8 cellular contexts compared by ENCODE assay signal in the genomic region with DNA sequence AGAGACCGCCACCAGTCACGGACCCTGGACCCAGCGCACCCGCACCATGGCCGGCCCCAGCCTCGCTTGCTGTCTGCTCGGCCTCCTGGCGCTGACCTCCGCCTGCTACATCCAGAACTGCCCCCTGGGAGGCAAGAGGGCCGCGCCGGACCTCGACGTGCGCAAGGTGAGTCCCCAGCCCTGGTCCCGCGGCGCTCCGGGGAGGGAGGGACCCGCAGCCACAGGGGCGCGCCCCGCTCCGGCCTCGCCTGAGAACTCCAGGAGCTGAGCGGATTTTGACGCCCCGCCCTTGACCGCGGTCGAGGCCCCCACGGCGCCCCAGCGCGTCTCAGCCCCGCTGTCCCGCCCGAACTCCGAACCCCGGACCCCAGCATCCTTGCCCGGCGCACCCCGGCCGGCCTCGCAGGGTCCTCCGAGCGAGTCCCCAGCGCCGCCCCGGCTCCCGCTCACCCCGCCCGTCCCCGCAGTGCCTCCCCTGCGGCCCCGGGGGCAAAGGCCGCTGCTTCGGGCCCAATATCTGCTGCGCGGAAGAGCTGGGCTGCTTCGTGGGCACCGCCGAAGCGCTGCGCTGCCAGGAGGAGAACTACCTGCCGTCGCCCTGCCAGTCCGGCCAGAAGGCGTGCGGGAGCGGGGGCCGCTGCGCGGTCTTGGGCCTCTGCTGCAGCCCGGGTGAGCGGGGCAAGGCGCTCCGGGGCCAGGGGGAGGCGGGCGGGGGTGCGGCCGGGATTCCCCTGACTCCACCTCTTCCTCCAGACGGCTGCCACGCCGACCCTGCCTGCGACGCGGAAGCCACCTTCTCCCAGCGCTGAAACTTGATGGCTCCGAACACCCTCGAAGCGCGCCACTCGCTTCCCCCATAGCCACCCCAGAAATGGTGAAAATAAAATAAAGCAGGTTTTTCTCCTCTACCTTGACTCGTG. TPM values are rescaled to one million over a fixed set of nuclear protein-coding genes. Genes with fewer than 3 reads are reported as not detected.
A peak's percentile ranks its signal among the peaks of the same experiment; 100 is the strongest.
DNase-seq lines count a peak whose midpoint lies in the region; ATAC-seq and TF ChIP-seq lines count a peak whose summit lies in the region.

A gene (plus strand): TSS at position 11 of the 920 bp plus-strand sequence. CDS start 36 bp downstream, at position 47.

- no peak within 1 kb of the TSS for H3K56ac ChIP-seq in IMR-90 (ENCODE audit: extremely low read depth, insufficient read depth, low read length)

- H4K8ac ChIP-seq in IMR-90 (ENCODE audit: low read depth in 2 of 2, low read length in 2 of 2) = no peak within 1 kb of the TSS

- H3K4me2 ChIP-seq in IMR-90 (ENCODE audit: low read depth, low read length) (no peak within 1 kb of the TSS; the same call in 1 of the 2 replicates), MM.1S (ENCODE audit: low read depth, low read length) (no peak within 1 kb of the TSS)

- H3K9me2 ChIP-seq in MM.1S (replicated peaks; ENCODE audit: insufficient read depth, low read length) = no peaks in the 10 kb centered on the region

- H2BK15ac ChIP-seq in IMR-90 (ENCODE audit: low read depth, low read length) = no peak within 1 kb of the TSS

- H2AFZ ChIP-seq in IMR-90 (replicated peaks; ENCODE audit: low read length, poor library complexity) = peak within 1 kb of the TSS; percentile 75
- no peak within 1 kb of the TSS for H2AFZ ChIP-seq in MM.1S (ENCODE audit: low read length)

- H3K36me3 ChIP-seq in IMR-90 (ENCODE audit: control insufficient read depth, insufficient read depth, low read length) (no peaks in the 10 kb centered on the region), MM.1S (replicated peaks; ENCODE audit: insufficient read depth, low read length) (no peaks in the 10 kb centered on the region)

- H3K9me3 ChIP-seq in IMR-90 (ENCODE audit: control insufficient read depth, insufficient read depth, low read length) = no peaks in the 10 kb centered on the region
- H3K9me3 ChIP-seq in right cardiac atrium (ENCODE audit: control insufficient read depth, low read length) = no peaks in the 10 kb centered on the region
- H3K9me3 ChIP-seq in MM.1S (replicated peaks; ENCODE audit: insufficient read depth, low read length) = no peaks in the 10 kb centered on the region

- peaks cover 11% of the 10 kb centered on the region for H3K27me3 Mint-ChIP-seq in activated T-helper 2 cell treated with anti-CD3 and anti-CD28 coated beads, Interferon-gamma antibody, Interleukin-2, Interleukin-4, amounts not matched to agents 10 μg/mL and 5 μg/mL and 100 μg/mL, durations not matched to agents 14 hours and 24 hours and 36 hours (ENCODE audit: low read depth)

- TF ChIP-seq CTCF in IMR-90 (conservative IDR thresholded peaks at IDR 0.05; ENCODE audit: low read depth, low read length) (no peak), MM.1S (IDR thresholded peaks at IDR 0.05; ENCODE audit: low read length) (no peak)

- no peak within 1 kb of the TSS for H3K4me3 ChIP-seq in IMR-90 (ENCODE audit: insufficient read depth, low read depth, low read length)
- H3K4me3 ChIP-seq in right cardiac atrium (ENCODE audit: low read length) = peak within 1 kb of the TSS; percentile 47
- H3K4me3 ChIP-seq in MM.1S (ENCODE audit: low read length) = no peak within 1 kb of the TSS

- peak within 1 kb of the TSS; percentile 84 for H3K4me3 Mint-ChIP-seq in activated T-helper 2 cell treated with anti-CD3 and anti-CD28 coated beads, Interferon-gamma antibody, Interleukin-2, Interleukin-4, amounts not matched to agents 10 μg/mL and 5 μg/mL and 100 μg/mL, durations not matched to agents 14 hours and 24 hours and 36 hours (ENCODE audit: low read depth)

- 37% methylated on average over 21 of the region's 95 CpGs; no CpG with 5 or more reads in 1 of the 2 experiments for WGBS in IMR-90 (ENCODE audit: extremely low coverage in 2 of 2, insufficient read length in 1 of 2), 2 experiments
- WGBS in right cardiac atrium = 8% methylated on average over 95 of the region's 95 CpGs

- H2BK20ac ChIP-seq in IMR-90 (ENCODE audit: low read depth, low read length) = no peak within 1 kb of the TSS

- no peak within 1 kb of the TSS for H3K27ac Mint-ChIP-seq in activated T-helper 2 cell treated with anti-CD3 and anti-CD28 coated beads, Interferon-gamma antibody, Interleukin-2, Interleukin-4, amounts not matched to agents 10 μg/mL and 5 μg/mL and 100 μg/mL, durations not matched to agents 14 hours and 24 hours and 36 hours

- no peak within 1 kb of the TSS; the same call in 1 of the 2 replicates for H2AK5ac ChIP-seq in IMR-90 (ENCODE audit: low read depth, low read length)

- no peak within 1 kb of the TSS for H3K18ac ChIP-seq in IMR-90 (ENCODE audit: low read depth, low read length)

- POLR2A ChIA-PET in IMR-90 (lab: Charles Lee; ENCODE audit: unreplicated experiment) = no interaction called here

- H4K5ac ChIP-seq in IMR-90 (ENCODE audit: low read depth, low read length) = no peak within 1 kb of the TSS

- peaks cover 4% of the 10 kb centered on the region; the same call in 1 of the 2 replicates for H3K9me1 ChIP-seq in IMR-90 (ENCODE audit: insufficient read depth, low read length)

- H3K9me3 Mint-ChIP-seq in activated T-helper 2 cell treated with anti-CD3 and anti-CD28 coated beads, Interferon-gamma antibody, Interleukin-2, Interleukin-4, amounts not matched to agents 10 μg/mL and 5 μg/mL and 100 μg/mL, durations not matched to agents 14 hours and 24 hours and 36 hours = no peaks in the 10 kb centered on the region

- peaks cover 4% of the 10 kb centered on the region for H3K36me3 Mint-ChIP-seq in activated T-helper 2 cell treated with anti-CD3 and anti-CD28 coated beads, Interferon-gamma antibody, Interleukin-2, Interleukin-4, amounts not matched to agents 10 μg/mL and 5 μg/mL and 100 μg/mL, durations not matched to agents 14 hours and 24 hours and 36 hours (ENCODE audit: low read depth)

- H3K23ac ChIP-seq in IMR-90 (ENCODE audit: low read depth, low read length) = no peak within 1 kb of the TSS

- H4K20me1 ChIP-seq in IMR-90 (ENCODE audit: insufficient read depth, low read length) = no peaks in the 10 kb centered on the region
- no peaks in the 10 kb centered on the region for H4K20me1 ChIP-seq in MM.1S (ENCODE audit: insufficient read depth, low read length)

- H3K4me1 Mint-ChIP-seq in activated T-helper 2 cell treated with anti-CD3 and anti-CD28 coated beads, Interferon-gamma antibody, Interleukin-2, Interleukin-4, amounts not matched to agents 10 μg/mL and 5 μg/mL and 100 μg/mL, durations not matched to agents 14 hours and 24 hours and 36 hours (ENCODE audit: low read depth) = peaks cover 19% of the 10 kb centered on the region

- no peak within 1 kb of the TSS for H3K14ac ChIP-seq in IMR-90 (replicated peaks; ENCODE audit: low read depth, low read length)

- no peak within 1 kb of the TSS for H3K27ac ChIP-seq in IMR-90 (ENCODE audit: insufficient read depth, low read length)
- H3K27ac ChIP-seq in right cardiac atrium (ENCODE audit: low read length) = no peak within 1 kb of the TSS
- H3K27ac ChIP-seq in MM.1S (ENCODE audit: low read length) = no peak within 1 kb of the TSS

- no peaks in the 10 kb centered on the region for H3K79me1 ChIP-seq in IMR-90 (ENCODE audit: low read depth in 1 of 2, low read length in 2 of 2)

- H3K4me1 ChIP-seq in IMR-90 (ENCODE audit: control insufficient read depth, insufficient read depth, low read length) (peaks cover 2% of the 10 kb centered on the region), right cardiac atrium (ENCODE audit: control insufficient read depth, insufficient read depth, low read length) (no peaks in the 10 kb centered on the region), MM.1S (ENCODE audit: low read length) (peaks cover 9% of the 10 kb centered on the region; the same call in 1 of the 2 replicates)

- DNase-seq in IMR-90 = no peak
- peak; percentile 49 for DNase-seq in activated T-helper 2 cell treated with anti-CD3 and anti-CD28 coated beads, Interferon-gamma antibody, Interleukin-2, Interleukin-4, amounts not matched to agents 10 μg/mL and 5 μg/mL and 100 μg/mL, durations not matched to agents 14 hours and 24 hours and 36 hours (ENCODE audit: low spot score)
- DNase-seq in right cardiac atrium = peak; percentile 68 to 85 (median 83)
- DNase-seq in stimulated activated CD4-positive, alpha-beta T cell treated with anti-CD3 and anti-CD28 coated beads, Interleukin-12 subunit alpha, Interleukin-12 subunit beta, amount 100 ng/mL, for 4 hours = peak; percentile 73
- no peak for DNase-seq in NCI-H1694 (lab: John Stamatoyannopoulos, UW)
- no peak for DNase-seq in MM.1S
- no peak for DNase-seq in cerebellar cortex (ENCODE audit: low spot score)

- TF ChIP-seq POLR2A in IMR-90 (IDR thresholded peaks at IDR 0.05; ENCODE audit: low read depth, low read length) = no peak

- H3K9ac ChIP-seq in IMR-90 (ENCODE audit: low read depth, low read length) (no peak within 1 kb of the TSS), MM.1S (ENCODE audit: low read length) (no peak within 1 kb of the TSS)

- TF ChIP-seq RAD21 in IMR-90 (IDR thresholded peaks at IDR 0.05; ENCODE audit: low read length) = no peak

- no peak within 1 kb of the TSS for H2BK120ac ChIP-seq in IMR-90 (ENCODE audit: low read depth, low read length)

- intact Hi-C loops in IMR-90 (cut with micrococcal nuclease) = no loop called here
- intact Hi-C loops in activated T-helper 2 cell treated with anti-CD3 and anti-CD28 coated beads, Interferon-gamma antibody, Interleukin-2, Interleukin-4, amounts not matched to agents 10 μg/mL and 5 μg/mL and 100 μg/mL, durations not matched to agents 14 hours and 24 hours and 36 hours (cut with micrococcal nuclease) = no loop called here
- intact Hi-C loops in right cardiac atrium (cut with DNase I) = no loop called here

- no peak within 1 kb of the TSS for H3K4ac ChIP-seq in IMR-90 (ENCODE audit: low read depth, low read length)

- H3K27me3 ChIP-seq in IMR-90 (ENCODE audit: control insufficient read depth, insufficient read depth, low read length) (peaks cover 32% of the 10 kb centered on the region), right cardiac atrium (ENCODE audit: control insufficient read depth, insufficient read depth) (no peaks in the 10 kb centered on the region), MM.1S (replicated peaks; ENCODE audit: insufficient read depth, low read length) (no peaks in the 10 kb centered on the region)

- H3F3A ChIP-seq in MM.1S (ENCODE audit: insufficient read depth, low read length) = no peaks in the 10 kb centered on the region

- dilution Hi-C loops in IMR-90 (cut with HindIII; ENCODE audit: low sequenced_read_pairs, unreplicated experiment) = no loop called here

- H2AK9ac ChIP-seq in IMR-90 (replicated peaks; ENCODE audit: low read depth, low read length, poor library complexity) = no peak within 1 kb of the TSS

- H3K79me2 ChIP-seq in MM.1S (ENCODE audit: low read length) = no peaks in the 10 kb centered on the region

- no TSS peak for BruUV-seq in IMR-90 (replicated peaks; lab: Mats Ljungman, UMichigan)

- no peak within 1 kb of the TSS for H4K91ac ChIP-seq in IMR-90 (ENCODE audit: insufficient read depth, low read depth, low read length)

- ATAC-seq in IMR-90 (ENCODE audit: low read depth) (peak; percentile 24; the same call in 1 of the 2 replicates), right cardiac atrium (peak; percentile 83 to 91), HG03139 (IDR thresholded peaks at IDR 0.05; ENCODE audit: unreplicated experiment) (no peak)

- in situ Hi-C loops in IMR-90 (cut with MboI; ENCODE audit: low sequenced_read_pairs) = no loop called here

- CTCF ChIA-PET in IMR-90 (lab: Yijun Ruan, JAX) = no interaction called here

- no peak within 1 kb of the TSS for H2BK5ac ChIP-seq in IMR-90 (ENCODE audit: low read depth, low read length, poor library complexity, severe bottlenecking)

RNA-seq across cellular contexts. Expression of the gene that starts here (rescaled TPM):
- total RNA-seq in IMR-90 (2012; rRNA removed) (not detected in 2 replicates), right cardiac atrium (under 1 TPM in 1 of 4 donors, not detected in 3; 0.50 TPM)
- polyA plus RNA-seq in IMR-90 (2012; rRNA removed) (not detected in 2 replicates), right cardiac atrium (not detected)
- polyA plus RNA-seq in IMR-90 (2012; cell fraction: cytosol; rRNA removed) = not detected in 2 replicates
- not detected in 2 replicates for polyA plus RNA-seq in IMR-90 (2012; cell fraction: nucleus; rRNA removed; ENCODE audit: low replicate concordance)
- 0.55 TPM in 1 of 2 replicates, not detected in the other for total RNA-seq in activated T-helper 2 cell treated with anti-CD3 and anti-CD28 coated beads, Interferon-gamma antibody, Interleukin-2, Interleukin-4, amounts not matched to agents 10 μg/mL and 5 μg/mL and 100 μg/mL, durations not matched to agents 14 hours and 24 hours and 36 hours

Comparison
In these comparisons a context has a peak if more than half of its experiments do, and no peak if none do; other contexts are left out.
1. Peak in ATAC-seq in IMR-90; RNA of the gene not detected or under 1 TPM.
2. Peak in DNase-seq in activated T-helper 2 cell treated with anti-CD3 and anti-CD28 coated beads, Interferon-gamma antibody, Interleukin-2, Interleukin-4, amounts not matched to agents 10 μg/mL and 5 μg/mL and 100 μg/mL, durations not matched to agents 14 hours and 24 hours and 36 hours; RNA of the gene not detected or under 1 TPM.
3. Peak in DNase-seq, ATAC-seq and H3K4me3 ChIP-seq in right cardiac atrium; RNA of the gene not detected or under 1 TPM.